ENCODE assay signal across 5 cellular contexts in the genomic region with DNA sequence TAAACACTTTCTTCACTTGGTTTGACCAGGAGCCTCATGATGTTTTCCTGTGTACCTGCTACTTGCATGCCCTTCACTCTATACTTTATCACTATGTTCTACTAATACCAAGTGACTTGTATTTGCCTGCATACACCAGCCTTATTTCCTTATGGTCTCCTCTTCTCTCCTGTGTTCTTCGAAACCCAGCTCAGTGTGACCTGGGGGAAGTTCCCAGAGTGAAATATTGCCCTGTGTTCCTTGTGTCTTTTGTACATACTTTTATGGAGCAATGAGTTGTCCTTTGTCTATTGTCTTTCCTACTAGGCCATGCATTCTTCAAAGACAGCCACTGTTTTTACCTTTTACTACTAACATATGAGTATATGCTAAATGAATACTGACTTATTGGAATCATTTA. TPM values are rescaled to one million over a fixed set of nuclear protein-coding genes. Genes with fewer than 3 reads are reported as not detected.
"Had no signal": no experiment of that assay in that cellular context is flagged by ENCODE, and none has a peak within 500 bp of the region (broad histone marks: within the 10 kb centered on the region; RNA-seq: fewer than 3 reads in every experiment).

No MANE protein-coding gene starts in this region.

- ATAC-seq: GM23338 had no signal

- DNase-seq: H9, IMR-90 had no signal

- H2AFZ ChIP-seq: GM23338 had no signal

- H3K4me2 ChIP-seq: GM23338 had no signal

- H3K4me3 ChIP-seq: GM23338 had no signal

RNA-seq across cellular contexts. Expression of a gene that starts 0.6 kb away (rescaled TPM):
- total RNA-seq: GM23338, H1, H9, HT-29, IMR-90 had no signal
- polyA plus RNA-seq: GM23338, H1, IMR-90 had no signal
